Comparison of ENCODE assay signal across 1 cellular context in the genomic region with DNA sequence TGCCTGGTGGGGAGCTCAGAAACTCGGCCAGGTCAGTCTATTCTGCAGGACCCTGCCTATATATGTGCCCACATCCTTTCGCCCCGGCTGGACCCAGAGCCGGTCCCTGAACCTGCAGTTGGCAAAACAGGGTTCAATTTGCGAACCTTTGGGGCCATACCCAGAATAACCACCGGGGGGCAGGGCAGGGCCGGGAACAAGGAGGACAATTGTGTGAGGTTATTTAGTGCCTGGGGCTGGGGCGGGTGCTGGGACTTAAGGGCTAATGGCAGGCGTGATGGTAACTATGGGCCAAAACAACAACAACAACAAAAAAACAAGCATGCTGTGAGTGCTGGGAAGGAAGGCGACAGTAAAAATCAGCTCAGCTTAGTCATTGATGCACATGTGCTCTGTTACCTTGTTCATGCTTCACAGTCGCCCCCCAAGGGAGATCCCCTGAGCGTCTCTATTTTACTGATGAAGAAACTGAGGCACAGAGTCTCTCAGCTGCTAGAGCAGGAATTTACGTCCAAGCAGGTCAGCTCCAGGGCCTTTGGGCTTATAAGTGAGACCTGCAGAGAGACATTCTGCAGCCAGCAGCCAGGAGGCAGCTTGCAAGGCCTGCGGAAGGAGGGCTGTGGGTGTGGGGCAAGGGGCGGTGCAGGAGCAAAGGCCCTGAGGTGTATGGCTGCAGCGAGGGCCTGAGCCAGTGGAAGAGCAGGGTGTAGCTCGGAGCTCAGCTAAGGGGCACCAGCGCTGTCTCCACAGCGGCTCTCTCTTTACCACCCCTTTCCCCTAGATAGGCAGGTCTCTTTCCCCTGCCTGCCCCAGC.
TF ChIP-seq lines count a peak whose summit lies in the region.

No MANE protein-coding gene starts in this region.

TF ChIP-seq in H1, 55 proteins besides CTCF, POLR2A, EP300 and RAD21 (continued from another document):
- TF ChIP-seq YY1 (IDR thresholded peaks at IDR 0.05; ENCODE audit: low read depth, low read length): no peak
- TF ChIP-seq, protein P1, sequence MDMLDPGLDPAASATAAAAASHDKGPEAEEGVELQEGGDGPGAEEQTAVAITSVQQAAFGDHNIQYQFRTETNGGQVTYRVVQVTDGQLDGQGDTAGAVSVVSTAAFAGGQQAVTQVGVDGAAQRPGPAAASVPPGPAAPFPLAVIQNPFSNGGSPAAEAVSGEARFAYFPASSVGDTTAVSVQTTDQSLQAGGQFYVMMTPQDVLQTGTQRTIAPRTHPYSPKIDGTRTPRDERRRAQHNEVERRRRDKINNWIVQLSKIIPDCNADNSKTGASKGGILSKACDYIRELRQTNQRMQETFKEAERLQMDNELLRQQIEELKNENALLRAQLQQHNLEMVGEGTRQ (IDR thresholded peaks at IDR 0.05; ENCODE audit: low read length): no peak
- TF ChIP-seq EGR1 (IDR thresholded peaks at IDR 0.05; ENCODE audit: borderline replicate concordance, low read depth, low read length): no peak
- no peak for TF ChIP-seq RBBP5 (IDR thresholded peaks at IDR 0.05; ENCODE audit: borderline replicate concordance, low read depth, low read length)
- peak; percentile 44 for TF ChIP-seq ASH2L (IDR thresholded peaks at IDR 0.05; ENCODE audit: low read length)
- TF ChIP-seq CTBP2 (IDR thresholded peaks at IDR 0.05; ENCODE audit: borderline replicate concordance, insufficient read depth, insufficient read length, low read length): no peak
- no peak for TF ChIP-seq GABPA (IDR thresholded peaks at IDR 0.05; ENCODE audit: borderline replicate concordance, insufficient read depth, low read length)
- no peak for TF ChIP-seq TBP (IDR thresholded peaks at IDR 0.05; ENCODE audit: low read depth, low read length)
- TF ChIP-seq, protein P2, sequence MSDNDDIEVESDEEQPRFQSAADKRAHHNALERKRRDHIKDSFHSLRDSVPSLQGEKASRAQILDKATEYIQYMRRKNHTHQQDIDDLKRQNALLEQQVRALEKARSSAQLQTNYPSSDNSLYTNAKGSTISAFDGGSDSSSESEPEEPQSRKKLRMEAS (IDR thresholded peaks at IDR 0.05): peak; percentile 34; the same call in 1 of the 2 replicates
- no peak for TF ChIP-seq GTF2F1 (IDR thresholded peaks at IDR 0.05; ENCODE audit: borderline replicate concordance, low read depth, low read length)
- TF ChIP-seq BACH1 (IDR thresholded peaks at IDR 0.05; ENCODE audit: low read length): no peak
- TF ChIP-seq BRCA1 (IDR thresholded peaks at IDR 0.05; ENCODE audit: low read depth, low read length): no peak
- TF ChIP-seq SP4 (IDR thresholded peaks at IDR 0.05; ENCODE audit: low read length): no peak
- TF ChIP-seq FOSL1 (IDR thresholded peaks at IDR 0.05; ENCODE audit: insufficient read depth, low read depth, low read length): no peak
- 0 out of 2 replicates have a peak, but pooled peaks have one; percentile 9 for TF ChIP-seq SP1 (IDR thresholded peaks at IDR 0.05; ENCODE audit: low read depth, low read length)
